Comparison of ENCODE assay signal across 11 cellular contexts in genomic region chr10:110613341-110613995, GRCh38. TPM values are rescaled to one million over a fixed set of nuclear protein-coding genes. Genes with fewer than 3 reads are reported as not detected.
DNase-seq lines count a peak whose midpoint lies in the region; ATAC-seq and TF ChIP-seq lines count a peak whose summit lies in the region.
"Had no signal": no experiment of that assay in that cellular context is flagged by ENCODE, and none has a peak within 500 bp of the region (broad histone marks: within the 10 kb centered on the region; RNA-seq: fewer than 3 reads in every experiment).

No MANE protein-coding gene starts in this region.

- no peaks in the 10 kb centered on the region for H3K9me3 Mint-ChIP-seq in activated CD4-positive, alpha-beta T cell treated with anti-CD3 and anti-CD28 coated beads, Interleukin-2, amount 10 ng/mL, durations not matched to agents 7 days and 5 days
- H3K9me3 Mint-ChIP-seq in GM23338 (no peaks in the 10 kb centered on the region), nephron progenitor cell (no peaks in the 10 kb centered on the region)

- peaks cover 3% of the 10 kb centered on the region for H3K36me3 Mint-ChIP-seq in activated CD4-positive, alpha-beta T cell treated with anti-CD3 and anti-CD28 coated beads, Interleukin-2, amount 10 ng/mL, durations not matched to agents 7 days and 5 days (ENCODE audit: low read depth)
- no peaks in the 10 kb centered on the region for H3K36me3 Mint-ChIP-seq in GM23338 (ENCODE audit: low read depth)
- H3K36me3 Mint-ChIP-seq in nephron progenitor cell (ENCODE audit: low read depth), result no peaks in the 10 kb centered on the region

- H4K20me1 ChIP-seq in GM23338 (replicated peaks; ENCODE audit: insufficient read depth), result no peaks in the 10 kb centered on the region
- no peaks in the 10 kb centered on the region for H4K20me1 ChIP-seq in OCI-LY7 (ENCODE audit: insufficient read depth, low read length)

- H3K27ac Mint-ChIP-seq in activated CD4-positive, alpha-beta T cell treated with anti-CD3 and anti-CD28 coated beads, Interleukin-2, amount 10 ng/mL, durations not matched to agents 7 days and 5 days, result no peak overlapping the region
- no peak overlapping the region for H3K27ac Mint-ChIP-seq in GM23338
- H3K27ac Mint-ChIP-seq in nephron progenitor cell, result no peak overlapping the region

- no peaks in the 10 kb centered on the region for H3K27me3 ChIP-seq in GM23338 (ENCODE audit: insufficient read depth)
- H3K27me3 ChIP-seq: ovary had no signal

- intact Hi-C loops in OCI-LY7 (cut with micrococcal nuclease; ENCODE audit: unreplicated experiment), result loop anchor here (5.0 kb wide), 2 partner anchors 114 to 279 kb away; no protein-coding TSS in a partner anchor

- no peak overlapping the region for H2AFZ ChIP-seq in GM23338
- H2AFZ ChIP-seq in OCI-LY7 (ENCODE audit: low read length), result peak overlapping the region; percentile 65

- POLR2A ChIA-PET in activated CD4-positive, alpha-beta T cell treated with anti-CD3 and anti-CD28 coated beads, Interleukin-2, amount 10 ng/mL, durations not matched to agents 7 days and 5 days (lab: Charles Lee), result no interaction called here
- POLR2A ChIA-PET in OCI-LY7 (lab: Charles Lee), result interaction anchor here (0.6 to 1.0 kb wide), 5 partner anchors 10 to 334 kb away, joined by 3 to 5 read pairs (median 3); no protein-coding TSS in a partner anchor

- no peaks in the 10 kb centered on the region; the same call in 1 of the 2 replicates for H3F3A ChIP-seq in GM23338 (replicated peaks; ENCODE audit: low read depth)

- H3K9me2 ChIP-seq in GM23338 (ENCODE audit: insufficient read depth) (no peaks in the 10 kb centered on the region), OCI-LY7 (ENCODE audit: insufficient read depth, low read length) (no peaks in the 10 kb centered on the region)

- H3K27ac ChIP-seq in GM23338 (ENCODE audit: low read depth) (no peak overlapping the region), OCI-LY7 (ENCODE audit: low read depth, low read length, poor library complexity, severe bottlenecking) (no peak overlapping the region)
- H3K27ac ChIP-seq: HL-60, ovary had no signal

- H3K79me2 ChIP-seq in GM23338 (replicated peaks; ENCODE audit: insufficient read depth), result no peaks in the 10 kb centered on the region
- no peaks in the 10 kb centered on the region for H3K79me2 ChIP-seq in OCI-LY7 (ENCODE audit: insufficient read depth, low read depth, low read length)

- H3K9me3 ChIP-seq in OCI-LY7 (ENCODE audit: low read length), result no peaks in the 10 kb centered on the region
- H3K9me3 ChIP-seq: ovary had no signal

- CTCF ChIA-PET in activated CD4-positive, alpha-beta T cell treated with anti-CD3 and anti-CD28 coated beads, Interleukin-2, amount 10 ng/mL, durations not matched to agents 7 days and 5 days (lab: Charles Lee), result interaction anchor here (0.6 to 1.6 kb wide), 3 partner anchors 13 to 339 kb away, joined by 4 read pairs; no protein-coding TSS in a partner anchor
- CTCF ChIA-PET in OCI-LY7 (lab: Charles Lee; ENCODE audit: unreplicated experiment), result no interaction called here

- peaks cover 39% of the 10 kb centered on the region for H3K4me1 Mint-ChIP-seq in activated CD4-positive, alpha-beta T cell treated with anti-CD3 and anti-CD28 coated beads, Interleukin-2, amount 10 ng/mL, durations not matched to agents 7 days and 5 days
- peaks cover 21% of the 10 kb centered on the region for H3K4me1 Mint-ChIP-seq in GM23338
- peaks cover 43% of the 10 kb centered on the region for H3K4me1 Mint-ChIP-seq in nephron progenitor cell

- no TSS peak for BruUV-seq in OCI-LY7 (replicated peaks; lab: Mats Ljungman, UMichigan)

- no peak for ATAC-seq in GM23338

- peaks cover 17% of the 10 kb centered on the region for H3K4me1 ChIP-seq in GM23338 (ENCODE audit: insufficient read depth)
- peaks cover 36% of the 10 kb centered on the region for H3K4me1 ChIP-seq in OCI-LY7 (ENCODE audit: insufficient read depth, low read length, poor library complexity, severe bottlenecking)

- H3K4me3 ChIP-seq in GM23338, result no peak overlapping the region
- H3K4me3 ChIP-seq in OCI-LY7 (ENCODE audit: low read depth, low read length, poor library complexity, severe bottlenecking), result no peak overlapping the region
- H3K4me3 ChIP-seq: ovary had no signal

- H3K36me3 ChIP-seq in GM23338 (ENCODE audit: insufficient read depth) (no peaks in the 10 kb centered on the region), OCI-LY7 (ENCODE audit: insufficient read depth, low read length) (no peaks in the 10 kb centered on the region)
- H3K36me3 ChIP-seq: ovary had no signal

- H3K27me3 Mint-ChIP-seq in activated CD4-positive, alpha-beta T cell treated with anti-CD3 and anti-CD28 coated beads, Interleukin-2, amount 10 ng/mL, durations not matched to agents 7 days and 5 days, result no peaks in the 10 kb centered on the region
- no peaks in the 10 kb centered on the region for H3K27me3 Mint-ChIP-seq in GM23338 (ENCODE audit: insufficient read depth, low read depth, poor library complexity)
- H3K27me3 Mint-ChIP-seq in nephron progenitor cell (ENCODE audit: low read depth, poor library complexity), result peaks cover 6% of the 10 kb centered on the region

- peak; percentile 43 to 61 for DNase-seq in activated CD4-positive, alpha-beta T cell treated with anti-CD3 and anti-CD28 coated beads, Interleukin-2, amount 50 U/mL, for 48 hours
- no peak for DNase-seq in activated CD4-positive, alpha-beta T cell treated with anti-CD3 and anti-CD28 coated beads, Interleukin-2, amount 10 ng/mL, durations not matched to agents 7 days and 5 days
- DNase-seq in GM23338 (ENCODE audit: low spot score), result peak; percentile 26
- peak; percentile 41 for DNase-seq in OCI-LY7 (ENCODE audit: low spot score)
- peak; percentile 58 for DNase-seq in stimulated activated CD4-positive, alpha-beta T cell treated with anti-CD3 and anti-CD28 coated beads, Interleukin-4, amount 100 ng/mL, for 24 hours
- DNase-seq in NCI-H446 treated with DMSO at 0.1 percent for 48 hours (lab: John Stamatoyannopoulos, UW), result no peak
- no peak for DNase-seq in nephron progenitor cell
- DNase-seq in NCI-H1105 treated with DMSO at 0.1 percent for 48 hours (lab: John Stamatoyannopoulos, UW), result no peak
- DNase-seq: NCI-H146, ovary had no signal

- TF ChIP-seq CTCF in GM23338 (conservative IDR thresholded peaks at IDR 0.05; ENCODE audit: low read depth in 2 of 2), result no peak
- TF ChIP-seq CTCF in OCI-LY7 (conservative IDR thresholded peaks at IDR 0.05; ENCODE audit: low read length), result 0 out of 2 replicates have a peak, but pooled peaks have one; percentile 19
- no peak for TF ChIP-seq CTCF in nephron progenitor cell (IDR thresholded peaks at IDR 0.05)

- H3K4me2 ChIP-seq in GM23338 (no peak overlapping the region), OCI-LY7 (ENCODE audit: low read length) (peak overlapping the region; percentile 59)

- no peak overlapping the region for H3K4me3 Mint-ChIP-seq in activated CD4-positive, alpha-beta T cell treated with anti-CD3 and anti-CD28 coated beads, Interleukin-2, amount 10 ng/mL, durations not matched to agents 7 days and 5 days
- H3K4me3 Mint-ChIP-seq in GM23338, result no peak overlapping the region
- no peak overlapping the region for H3K4me3 Mint-ChIP-seq in nephron progenitor cell

TF ChIP-seq in GM23338, 12 proteins besides CTCF, POLR2A, EP300 and RAD21 (continues in another document):
- TF ChIP-seq JUNB (IDR thresholded peaks at IDR 0.05; ENCODE audit: unreplicated experiment) (no peak), REST (IDR thresholded peaks at IDR 0.05; ENCODE audit: unreplicated experiment) (no peak), POLR2AphosphoS5 (IDR thresholded peaks at IDR 0.05; ENCODE audit: low read depth) (no peak), EZH2 (IDR thresholded peaks at IDR 0.05; ENCODE audit: low read depth, unreplicated experiment) (no peak)

RNA-seq across cellular contexts. Expression of gene RBM20, which starts 30.7 kb away (rescaled TPM):
- total RNA-seq in activated CD4-positive, alpha-beta T cell treated with anti-CD3 and anti-CD28 coated beads, Interleukin-2, amount 10 ng/mL, durations not matched to agents 7 days and 5 days, result not detected
- total RNA-seq in GM23338 (2014; rRNA removed; shearing (Covaris generic)), result 0.04 and 0.17 TPM in 2 replicates
- polyA plus RNA-seq in GM23338 (2016; fragmentation: Nextera tagmentation; extraction: Ambion mirVana), result 0.03 and 0.05 TPM in 2 replicates
- total RNA-seq in OCI-LY7 (2014; rRNA removed; shearing (Covaris generic)), result 0.35 and 0.82 TPM in 2 replicates
- 1.0 and 1.4 TPM in 2 replicates for total RNA-seq in OCI-LY7 (2022)

RNA-seq across cellular contexts. Expression of gene SMC3, which starts 46.0 kb away (rescaled TPM):
- 10 to 100 TPM; 78.7 to 82.6 TPM for total RNA-seq in activated CD4-positive, alpha-beta T cell treated with anti-CD3 and anti-CD28 coated beads, Interleukin-2, amount 10 ng/mL, durations not matched to agents 7 days and 5 days
- 72.3 and 72.8 TPM in 2 replicates for total RNA-seq in GM23338 (2014; rRNA removed; shearing (Covaris generic))
- 237 and 320 TPM in 2 replicates for polyA plus RNA-seq in GM23338 (2016; fragmentation: Nextera tagmentation; extraction: Ambion mirVana)
- 38.4 and 50.0 TPM in 2 replicates for total RNA-seq in OCI-LY7 (2014; rRNA removed; shearing (Covaris generic))
- total RNA-seq in OCI-LY7 (2022), result 73.4 and 83.6 TPM in 2 replicates

Comparison
In these comparisons a context has a peak if more than half of its experiments do, and no peak if none do; other contexts are left out.
1. DNase-seq: peak in activated CD4-positive, alpha-beta T cell treated with anti-CD3 and anti-CD28 coated beads, Interleukin-2, amount 50 U/mL, for 48 hours (2 of 2), GM23338 (single experiment), OCI-LY7 (single experiment) and stimulated activated CD4-positive, alpha-beta T cell treated with anti-CD3 and anti-CD28 coated beads, Interleukin-4, amount 100 ng/mL, for 24 hours (single experiment); none in activated CD4-positive, alpha-beta T cell treated with anti-CD3 and anti-CD28 coated beads, Interleukin-2, amount 10 ng/mL, durations not matched to agents 7 days and 5 days (single experiment), NCI-H446 treated with DMSO at 0.1 percent for 48 hours (single experiment), nephron progenitor cell (single experiment) and NCI-H1105 treated with DMSO at 0.1 percent for 48 hours (single experiment).